Comparison of ENCODE assay signal across 12 cellular contexts in the genomic region with DNA sequence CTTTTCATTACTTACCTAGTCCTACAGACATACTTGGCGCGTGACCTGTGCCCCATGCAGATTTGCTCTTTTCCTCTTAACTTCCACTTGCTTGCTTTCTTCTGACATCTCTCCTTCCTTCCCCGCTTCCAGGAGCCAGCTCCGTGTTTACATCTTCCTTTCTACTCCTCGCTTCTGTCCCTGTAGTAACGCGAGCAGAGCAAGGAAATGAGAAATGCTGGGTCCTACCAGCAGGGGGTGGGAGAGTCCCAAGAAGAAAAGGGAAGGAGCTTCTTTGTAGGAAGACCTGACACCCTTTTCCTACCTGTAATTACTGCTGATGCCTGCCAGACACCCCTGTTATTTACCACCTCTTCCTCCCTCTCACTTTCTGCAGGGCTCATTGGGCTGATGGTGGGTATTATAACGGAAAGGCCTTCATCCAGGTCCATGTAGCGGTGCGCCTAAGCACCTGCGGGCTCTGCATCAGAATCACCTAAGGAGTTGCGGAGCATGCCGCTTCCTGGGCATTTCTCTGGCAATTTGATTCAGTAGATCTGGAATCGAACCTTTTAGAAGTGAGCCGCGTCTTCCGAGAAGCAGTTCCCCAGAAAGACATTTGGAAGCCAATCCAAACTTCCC. TPM values are rescaled to one million over a fixed set of nuclear protein-coding genes. Genes with fewer than 3 reads are reported as not detected.
A peak's percentile ranks its signal among the peaks of the same experiment; 100 is the strongest.
DNase-seq lines count a peak whose midpoint lies in the region; FAIRE-seq and TF ChIP-seq lines count a peak whose summit lies in the region.
"Had no signal": no experiment of that assay in that cellular context is flagged by ENCODE, and none has a peak within 500 bp of the region (broad histone marks: within the 10 kb centered on the region; RNA-seq: fewer than 3 reads in every experiment).

No MANE protein-coding gene starts in this region.

- DNase-seq in SKM-1 treated with dmso at 0.1 percent for 144 hours (lab: John Stamatoyannopoulos, UW; ENCODE audit: unreplicated experiment) (peak; percentile 14), SKM-1 (lab: John Stamatoyannopoulos, UW; ENCODE audit: unreplicated experiment) (no peak), NT2/D1 (ENCODE audit: low read depth, low spot score) (peak; percentile 39), fibroblast of pulmonary artery (ENCODE audit: low read depth) (no peak), small intestine (peak; percentile 17), dorsolateral prefrontal cortex (no peak), NCI-H524 treated with DMSO at 0.1 percent for 48 hours (lab: John Stamatoyannopoulos, UW) (no peak), RWPE1 (ENCODE audit: low spot score) (no peak)
- DNase-seq: activated CD4-positive, alpha-beta T cell treated with anti-CD3 and anti-CD28 coated beads, Interleukin-2, amount 50 U/mL, for 48 hours; amniotic stem cell; foreskin melanocyte had no signal

- H3K4me3 ChIP-seq in NT2/D1 (ENCODE audit: insufficient read length, low read depth) (no peak overlapping the region), fibroblast of pulmonary artery (replicated peaks; ENCODE audit: low read depth, low read length) (no peak overlapping the region), small intestine (ENCODE audit: low read depth in 1 of 2, low read length in 2 of 2) (no peak overlapping the region), dorsolateral prefrontal cortex (no peak overlapping the region)
- H3K4me3 ChIP-seq: K562 had no signal

- no peaks in the 10 kb centered on the region for H3K9me3 ChIP-seq in NT2/D1 (ENCODE audit: insufficient read depth, low read length)
- no peaks in the 10 kb centered on the region for H3K9me3 ChIP-seq in small intestine (ENCODE audit: control insufficient read depth, low read depth)

- H3K4me1 ChIP-seq in NT2/D1 (ENCODE audit: insufficient read depth, insufficient read length) (no peaks in the 10 kb centered on the region), small intestine (ENCODE audit: control insufficient read depth in 2 of 2, insufficient read depth in 1 of 2, low read depth in 1 of 2, low read length in 1 of 2) (no peaks in the 10 kb centered on the region)

- H3K9ac ChIP-seq in NT2/D1 (ENCODE audit: insufficient read length, low read depth), result no peak overlapping the region

- H3K27me3 ChIP-seq in NT2/D1 (ENCODE audit: insufficient read depth, insufficient read length) (no peaks in the 10 kb centered on the region), small intestine (ENCODE audit: control insufficient read depth in 2 of 2, insufficient read depth in 2 of 2, low read length in 2 of 2) (no peaks in the 10 kb centered on the region), dorsolateral prefrontal cortex (no peaks in the 10 kb centered on the region)

- FAIRE-seq in small intestine (lab: Jason Lieb, UNC), result no peak
- FAIRE-seq: K562 had no signal

- WGBS in small intestine, 3 donors, result 79 to 83% (median 82%) methylated on average over 17 of the region's 17 CpGs

- CTCF ChIA-PET in RWPE1 (lab: Yijun Ruan, JAX), result interaction anchor here (0.7 to 1.1 kb wide), 5 partner anchors 8 to 95 kb away, joined by 3 to 5 read pairs (median 4); no protein-coding TSS in a partner anchor

- intact Hi-C loops in dorsolateral prefrontal cortex (cut with DNase I), result no loop called here

- POLR2A ChIA-PET in RWPE1 (lab: Yijun Ruan, JAX; ENCODE audit: low non-redundant PET), result no interaction called here

- H3K27ac ChIP-seq in small intestine (ENCODE audit: low read depth in 1 of 2, low read length in 1 of 2), result no peak overlapping the region
- H3K27ac ChIP-seq in dorsolateral prefrontal cortex, result no peak overlapping the region
- H3K27ac ChIP-seq in RWPE1, result no peak overlapping the region

- peak; percentile 14 for TF ChIP-seq CTCF in fibroblast of pulmonary artery (IDR thresholded peaks at IDR 0.05; ENCODE audit: low read length, missing control alignments)
- TF ChIP-seq CTCF in dorsolateral prefrontal cortex (IDR thresholded peaks at IDR 0.05 in 54 of 56, conservative IDR thresholded peaks at IDR 0.05 in 2 of 56; ENCODE audit: low read depth in 1 of 56, partially characterized antibody in 56 of 56), result peak in 18 of 56 donors; percentile 7 to 37 (median 17)
- TF ChIP-seq CTCF in RWPE1 (conservative IDR thresholded peaks at IDR 0.05; ENCODE audit: low read depth), result no peak

- H3K36me3 ChIP-seq in NT2/D1 (ENCODE audit: insufficient read depth, insufficient read length, low read length), result no peaks in the 10 kb centered on the region
- H3K36me3 ChIP-seq in small intestine (ENCODE audit: control insufficient read depth in 2 of 2, insufficient read depth in 2 of 2, low read length in 2 of 2), result no peaks in the 10 kb centered on the region

RNA-seq across cellular contexts. Expression of a gene that starts 51.8 kb away (rescaled TPM):
- under 1 TPM; under 0.01 to 0.63 (median 0.27) TPM for polyA plus RNA-seq in small intestine
- total RNA-seq in dorsolateral prefrontal cortex, result 10 to 100 TPM; 10.6 to 79.6 (median 49.6) TPM
- total RNA-seq: K562 had no signal
- polyA plus RNA-seq: K562 had no signal

Comparison
In these comparisons a context has a peak if more than half of its experiments do, and no peak if none do; other contexts are left out.
1. DNase-seq: peak in SKM-1 treated with dmso at 0.1 percent for 144 hours (single experiment), NT2/D1 (single experiment) and small intestine (single experiment); none in SKM-1 (single experiment), fibroblast of pulmonary artery (single experiment), dorsolateral prefrontal cortex (0 of 10), NCI-H524 treated with DMSO at 0.1 percent for 48 hours (single experiment) and RWPE1 (single experiment).